9 cellular contexts compared by ENCODE assay signal in genomic region chr14:77375164-77375950, GRCh38. TPM values are rescaled to one million over a fixed set of nuclear protein-coding genes. Genes with fewer than 3 reads are reported as not detected.
DNase-seq lines count a peak whose midpoint lies in the region; ATAC-seq and TF ChIP-seq lines count a peak whose summit lies in the region.
"Had no signal": no experiment of that assay in that cellular context is flagged by ENCODE, and none has a peak within 500 bp of the region (broad histone marks: within the 10 kb centered on the region; RNA-seq: fewer than 3 reads in every experiment).

No MANE protein-coding gene starts in this region.

- H3K27ac ChIP-seq in mammary epithelial cell (ENCODE audit: insufficient read depth, low read depth, low read length) (no peak overlapping the region), breast epithelium (no peak overlapping the region), OCI-LY7 (ENCODE audit: low read depth, low read length, poor library complexity, severe bottlenecking) (peak overlapping the region; percentile 96), esophagus muscularis mucosa (replicated peaks in 1 of 4) (no peak overlapping the region), thoracic aorta (no peak overlapping the region)

- CTCF ChIA-PET in mammary epithelial cell (lab: Charles Lee; ENCODE audit: low non-redundant PET): no interaction called here
- CTCF ChIA-PET in OCI-LY7 (lab: Charles Lee; ENCODE audit: unreplicated experiment): no interaction called here

- DNase-seq in mammary epithelial cell (no peak), breast epithelium (ENCODE audit: low spot score in 2 of 2) (no peak), OCI-LY7 (ENCODE audit: low spot score) (peak; percentile 59), esophagus muscularis mucosa (ENCODE audit: extremely low spot score) (no peak), thoracic aorta (ENCODE audit: low spot score) (no peak), retina (no peak)
- DNase-seq in activated naive CD4-positive, alpha-beta T cell treated with anti-CD3 and anti-CD28 coated beads, Interleukin-2, amount 50 U/mL, for 16 hours: no peak
- DNase-seq: NCI-H2029 treated with DMSO at 0.1 percent for 48 hours had no signal

- no peak overlapping the region for H3K9ac ChIP-seq in mammary epithelial cell (ENCODE audit: insufficient read depth, low read length)

- H4K20me1 ChIP-seq in mammary epithelial cell (ENCODE audit: insufficient read depth, low read length): no peaks in the 10 kb centered on the region
- no peaks in the 10 kb centered on the region for H4K20me1 ChIP-seq in OCI-LY7 (ENCODE audit: insufficient read depth, low read length)

- POLR2A ChIA-PET in OCI-LY7 (lab: Charles Lee): interaction anchor here (0.6 to 1.4 kb wide), 2 partner anchors 54 to 105 kb away, joined by 4 to 5 read pairs; partner anchors contain the start of genes GSTZ1 and POMT2

- H3K36me3 ChIP-seq in mammary epithelial cell (ENCODE audit: insufficient read depth, low read length) (no peaks in the 10 kb centered on the region), breast epithelium (no peaks in the 10 kb centered on the region), OCI-LY7 (ENCODE audit: insufficient read depth, low read length) (peaks cover 6% of the 10 kb centered on the region; the same call in 1 of the 2 replicates), esophagus muscularis mucosa (no peaks in the 10 kb centered on the region), thoracic aorta (no peaks in the 10 kb centered on the region)

- TSS peak; percentile 33 for BruUV-seq in mammary epithelial cell (replicated peaks; lab: Mats Ljungman, UMichigan)
- BruUV-seq in OCI-LY7 (replicated peaks; lab: Mats Ljungman, UMichigan): TSS peak; percentile 58

- WGBS in mammary epithelial cell (ENCODE audit: low coverage, missing lambda C conversion rate): 96% methylated on average over 9 of the region's 9 CpGs
- 79% methylated on average over 9 of the region's 9 CpGs for WGBS in esophagus muscularis mucosa

- H3K4me2 ChIP-seq in mammary epithelial cell (ENCODE audit: insufficient read depth, low read depth, low read length): peak overlapping the region; percentile 97
- H3K4me2 ChIP-seq in OCI-LY7 (ENCODE audit: low read length): peak overlapping the region; percentile 87

- no peaks in the 10 kb centered on the region for H3K9me2 ChIP-seq in OCI-LY7 (ENCODE audit: insufficient read depth, low read length)

- dilution Hi-C loops in mammary epithelial cell (cut with HindIII; ENCODE audit: low sequenced_read_pairs): no loop called here

- no peak overlapping the region for H2AFZ ChIP-seq in mammary epithelial cell (ENCODE audit: low read depth, low read length)
- H2AFZ ChIP-seq in OCI-LY7 (ENCODE audit: low read length): peak overlapping the region; percentile 47; the same call in 1 of the 2 replicates

- ATAC-seq in thoracic aorta (ENCODE audit: insufficient number of reproducible peaks, low FRiP score, low read depth) (no peak), GM19324 (IDR thresholded peaks at IDR 0.05; ENCODE audit: low FRiP score, unreplicated experiment) (no peak)

- H3K27me3 ChIP-seq in mammary epithelial cell (ENCODE audit: insufficient read depth, low read length): no peaks in the 10 kb centered on the region
- H3K27me3 ChIP-seq in breast epithelium: no peaks in the 10 kb centered on the region
- no peaks in the 10 kb centered on the region for H3K27me3 ChIP-seq in esophagus muscularis mucosa
- no peaks in the 10 kb centered on the region for H3K27me3 ChIP-seq in thoracic aorta (replicated peaks; ENCODE audit: insufficient read depth)

- intact Hi-C loops in mammary epithelial cell (cut with micrococcal nuclease): loop anchor here (5.0 kb wide), 1 partner anchor 53 kb away; the partner anchor contains the start of genes GSTZ1 and POMT2
- intact Hi-C loops in breast epithelium (cut with DNase I; ENCODE audit: low total_unique reads): no loop called here
- intact Hi-C loops in OCI-LY7 (cut with micrococcal nuclease; ENCODE audit: unreplicated experiment): loop anchor here (5.0 to 10.0 kb wide), 2 partner anchors 82 to 341 kb away; partner anchors contain the start of genes AHSA1 and VIPAS39
- intact Hi-C loops in esophagus muscularis mucosa (cut with DNase I): loop anchor here (5.0 kb wide), 2 partner anchors 53 to 82 kb away; partner anchors contain the start of genes AHSA1, GSTZ1, POMT2 and VIPAS39

- H3K79me2 ChIP-seq in mammary epithelial cell (ENCODE audit: insufficient read depth, low read length): peaks cover 34% of the 10 kb centered on the region
- H3K79me2 ChIP-seq in OCI-LY7 (ENCODE audit: insufficient read depth, low read depth, low read length): peaks cover 59% of the 10 kb centered on the region

- TF ChIP-seq POLR2A in breast epithelium (IDR thresholded peaks at IDR 0.05): no peak
- TF ChIP-seq POLR2A in esophagus muscularis mucosa (IDR thresholded peaks at IDR 0.05; ENCODE audit: low read depth): no peak

- H3K4me3 ChIP-seq in mammary epithelial cell (replicated peaks in 1 of 3; ENCODE audit: insufficient read depth in 1 of 3, low read depth in 2 of 3, low read length in 3 of 3) (peak overlapping the region in 2 of 3 experiments; percentile 79 to 85), breast epithelium (peak overlapping the region in 1 of 3 donors; percentile 83), OCI-LY7 (ENCODE audit: low read depth, low read length, poor library complexity, severe bottlenecking) (peak overlapping the region; percentile 87), esophagus muscularis mucosa (peak overlapping the region in 3 of 4 donors; percentile 88 to 95 (median 95)), thoracic aorta (peak overlapping the region; percentile 88)

- H3K9me3 ChIP-seq in mammary epithelial cell (replicated peaks; ENCODE audit: insufficient read depth, low read length) (no peaks in the 10 kb centered on the region), breast epithelium (no peaks in the 10 kb centered on the region), OCI-LY7 (ENCODE audit: low read length) (no peaks in the 10 kb centered on the region), esophagus muscularis mucosa (no peaks in the 10 kb centered on the region), thoracic aorta (no peaks in the 10 kb centered on the region)

- in situ Hi-C loops in mammary epithelial cell (cut with MboI; ENCODE audit: low sequenced_read_pairs in 2 of 2): no loop called here

- no peak for TF ChIP-seq CTCF in mammary epithelial cell (conservative IDR thresholded peaks at IDR 0.05 in 1 of 2, IDR thresholded peaks at IDR 0.05 in 1 of 2; ENCODE audit: extremely low read depth in 1 of 2, insufficient read depth in 1 of 2, low read depth in 1 of 2, low read length in 2 of 2)
- TF ChIP-seq CTCF in breast epithelium (IDR thresholded peaks at IDR 0.05): no peak
- no peak for TF ChIP-seq CTCF in OCI-LY7 (conservative IDR thresholded peaks at IDR 0.05; ENCODE audit: low read length)
- no peak for TF ChIP-seq CTCF in esophagus muscularis mucosa (IDR thresholded peaks at IDR 0.05)
- TF ChIP-seq CTCF in thoracic aorta (IDR thresholded peaks at IDR 0.05): no peak

- no peak for TF ChIP-seq EP300 in esophagus muscularis mucosa (IDR thresholded peaks at IDR 0.05)

- H3K4me1 ChIP-seq in mammary epithelial cell (ENCODE audit: insufficient read depth, low read length): peaks cover 16% of the 10 kb centered on the region
- no peaks in the 10 kb centered on the region for H3K4me1 ChIP-seq in breast epithelium
- peaks cover 47% of the 10 kb centered on the region for H3K4me1 ChIP-seq in OCI-LY7 (ENCODE audit: insufficient read depth, low read length, poor library complexity, severe bottlenecking)
- peaks cover 14 to 28% (median 21%) of the 10 kb centered on the region in 4 donors for H3K4me1 ChIP-seq in esophagus muscularis mucosa
- peaks cover 7 to 18% of the 10 kb centered on the region in 2 donors for H3K4me1 ChIP-seq in thoracic aorta (ENCODE audit: control insufficient read depth in 1 of 2, low read depth in 2 of 2)

RNA-seq across cellular contexts. Expression of gene TMED8, which starts 1.5 kb away (rescaled TPM):
- total RNA-seq in mammary epithelial cell: 10 to 100 TPM; 11.2 to 16.0 TPM
- 6.0 TPM for polyA plus RNA-seq in mammary epithelial cell
- 14.0 TPM for polyA minus RNA-seq in mammary epithelial cell
- 10 to 100 TPM in 2 of 3 donors, 1 to 10 TPM in 1; 9.4 to 16.0 (median 14.4) TPM for total RNA-seq in breast epithelium
- 19.5 and 21.9 TPM in 2 replicates for total RNA-seq in OCI-LY7 (2014; rRNA removed; shearing (Covaris generic))
- total RNA-seq in OCI-LY7 (2022): 45.4 and 46.2 TPM in 2 replicates
- total RNA-seq in esophagus muscularis mucosa: 10 to 100 TPM; 15.2 to 21.8 (median 16.7) TPM
- 10 to 100 TPM; 10.0 to 12.0 TPM for total RNA-seq in thoracic aorta

RNA-seq across cellular contexts. Expression of gene SAMD15, which starts 1.8 kb away (rescaled TPM):
- total RNA-seq in mammary epithelial cell (1 to 10 TPM; 1.2 to 2.5 TPM), breast epithelium (1 to 10 TPM in 2 of 3 donors, under 1 TPM in 1; 0.32 to 4.2 (median 2.0) TPM), OCI-LY7 (2022) (0.70 and 2.0 TPM in 2 replicates), esophagus muscularis mucosa (under 1 TPM; 0.42 to 0.52 (median 0.51) TPM), thoracic aorta (under 1 TPM in 1 of 2 donors, not detected in 1; 0.14 TPM)
- 0.37 TPM for polyA plus RNA-seq in mammary epithelial cell
- polyA minus RNA-seq in mammary epithelial cell: not detected
- total RNA-seq in OCI-LY7 (2014; rRNA removed; shearing (Covaris generic)): 1.1 and 1.6 TPM in 2 replicates

RNA-seq across cellular contexts. Expression of gene NOXRED1, which starts 48.0 kb away (rescaled TPM):
- under 1 TPM; under 0.01 to 0.33 TPM for total RNA-seq in mammary epithelial cell
- polyA plus RNA-seq in mammary epithelial cell: 0.09 TPM
- not detected for polyA minus RNA-seq in mammary epithelial cell
- 1 to 10 TPM in 1 of 3 donors, under 1 TPM in 1, not detected in 1; 0.48 to 1.3 TPM for total RNA-seq in breast epithelium
- total RNA-seq in OCI-LY7 (2014; rRNA removed; shearing (Covaris generic)): 0.38 TPM in 1 of 2 replicates, not detected in the other
- total RNA-seq in OCI-LY7 (2022): 0.50 and 0.74 TPM in 2 replicates
- total RNA-seq in esophagus muscularis mucosa: under 1 TPM in 2 of 4 donors, not detected in 2; 0.17 to 0.29 TPM
- total RNA-seq in thoracic aorta: under 1 TPM in 1 of 2 donors, not detected in 1; 0.92 TPM

RNA-seq across cellular contexts. Expression of gene GSTZ1, which starts 54.5 kb away (rescaled TPM):
- total RNA-seq in mammary epithelial cell (10 to 100 TPM; 28.1 to 33.0 TPM), breast epithelium (10 to 100 TPM; 24.3 to 42.2 (median 32.6) TPM), OCI-LY7 (2022) (53.6 and 55.6 TPM in 2 replicates), esophagus muscularis mucosa (10 to 100 TPM in 2 of 4 donors, 1 to 10 TPM in 2; 8.0 to 12.3 (median 9.9) TPM), thoracic aorta (10 to 100 TPM in 1 of 2 donors, 1 to 10 TPM in 1; 3.1 to 11.5 TPM)
- 27.9 TPM for polyA plus RNA-seq in mammary epithelial cell
- polyA minus RNA-seq in mammary epithelial cell: 14.1 TPM
- total RNA-seq in OCI-LY7 (2014; rRNA removed; shearing (Covaris generic)): 39.9 and 43.0 TPM in 2 replicates

RNA-seq across cellular contexts. Expression of gene POMT2, which starts 54.7 kb away (rescaled TPM):
- total RNA-seq in mammary epithelial cell: 10 to 100 TPM; 17.0 to 38.4 TPM
- polyA plus RNA-seq in mammary epithelial cell: 16.7 TPM
- polyA minus RNA-seq in mammary epithelial cell: 37.1 TPM
- total RNA-seq in breast epithelium: 10 to 100 TPM; 16.8 to 30.3 (median 25.2) TPM
- 5.9 and 8.2 TPM in 2 replicates for total RNA-seq in OCI-LY7 (2014; rRNA removed; shearing (Covaris generic))
- 28.3 and 31.4 TPM in 2 replicates for total RNA-seq in OCI-LY7 (2022)
- 10 to 100 TPM; 13.3 to 29.2 (median 14.5) TPM for total RNA-seq in esophagus muscularis mucosa
- 10 to 100 TPM; 15.8 to 25.0 TPM for total RNA-seq in thoracic aorta
